In genomic region chr11:66472054-66472453, GRCh38 we compare ENCODE assay signal across 7 cellular contexts. TPM values are rescaled to one million over a fixed set of nuclear protein-coding genes. Genes with fewer than 3 reads are reported as not detected.
"Had no signal": no experiment of that assay in that cellular context is flagged by ENCODE, and none has a peak within 500 bp of the region (broad histone marks: within the 10 kb centered on the region; RNA-seq: fewer than 3 reads in every experiment).

No MANE protein-coding gene starts in this region.

- FAIRE-seq: H1, H54 had no signal

- H2AFZ ChIP-seq: GM23338 had no signal

- H3K4me3 ChIP-seq: GM23338 had no signal

- H3K4me2 ChIP-seq: GM23338 had no signal

- DNase-seq: H9, HCEC 1CT, IMR-90 had no signal

RNA-seq across cellular contexts. Expression of gene NPAS4, which starts 51.2 kb away (rescaled TPM):
- total RNA-seq: HT-29 had no signal
